8 cellular contexts compared by ENCODE assay signal in the genomic region with DNA sequence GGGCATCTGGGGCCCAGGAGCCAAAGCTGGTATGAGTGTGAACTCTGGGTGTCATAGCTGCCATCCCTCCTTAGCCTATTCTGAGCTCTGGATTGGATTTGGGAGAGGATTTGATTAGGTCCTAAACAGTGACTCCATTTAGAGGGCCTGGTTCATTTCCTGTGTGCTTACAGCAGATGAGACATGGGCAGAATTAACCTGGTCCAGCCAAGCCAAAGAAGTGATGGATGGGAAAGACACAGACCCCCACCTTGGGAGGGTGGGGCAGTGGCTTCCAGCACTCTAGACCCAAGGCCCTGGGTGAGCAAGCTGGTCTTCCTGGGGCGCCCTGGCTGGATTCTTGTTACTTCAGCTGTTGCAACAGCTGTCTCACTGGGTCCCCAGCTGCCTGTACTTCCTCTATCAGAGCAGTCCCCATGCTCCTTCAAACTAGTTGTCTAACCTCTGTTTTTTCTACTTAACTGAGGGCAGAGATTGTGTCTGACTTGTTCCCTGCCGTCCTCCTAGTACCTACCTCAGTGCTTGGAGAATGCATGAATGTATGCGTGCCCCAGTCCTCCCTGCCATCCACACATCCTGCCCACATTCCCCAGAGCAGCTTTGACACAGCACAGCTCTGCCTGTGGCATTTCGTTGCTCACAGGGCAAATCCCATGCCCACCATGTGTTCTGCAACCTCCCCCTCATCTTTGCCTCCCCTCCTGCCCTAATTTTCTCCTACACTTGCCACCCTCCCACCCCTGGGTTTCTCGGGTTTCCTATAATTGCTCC.
DNase-seq lines count a peak whose midpoint lies in the region; ATAC-seq and TF ChIP-seq lines count a peak whose summit lies in the region.

No MANE protein-coding gene starts in this region.

- H3K4me1 ChIP-seq in sigmoid colon (peaks cover 0 to 59% (median 51%) of the 10 kb centered on the region in 4 donors), endodermal cell (ENCODE audit: control insufficient read depth, insufficient read depth, low read length) (peaks cover 8% of the 10 kb centered on the region)

- WGBS in sigmoid colon, 2 donors: 53 to 59% methylated on average over 5 of the region's 5 CpGs
- 83 to 90% methylated on average over 3 to 5 of the region's 5 CpGs for WGBS in endodermal cell (ENCODE audit: insufficient coverage in 1 of 2, insufficient read length in 1 of 2), 2 experiments

- peaks cover 73% of the 10 kb centered on the region for H3K4me1 Mint-ChIP-seq in CD4-positive, alpha-beta T cell (ENCODE audit: low read depth)
- peaks cover 7% of the 10 kb centered on the region for H3K4me1 Mint-ChIP-seq in endodermal cell

- TF ChIP-seq CTCF in CD4-positive, alpha-beta T cell (IDR thresholded peaks at IDR 0.05): no peak
- TF ChIP-seq CTCF in GM20000 (IDR thresholded peaks at IDR 0.05; ENCODE audit: extremely low read depth, missing control alignments) (no peak), fibroblast of villous mesenchyme (IDR thresholded peaks at IDR 0.05; ENCODE audit: insufficient read depth, low read depth, low read length) (no peak), sigmoid colon (IDR thresholded peaks at IDR 0.05) (no peak), endodermal cell (conservative IDR thresholded peaks at IDR 0.05) (no peak)

- ATAC-seq in CD4-positive, alpha-beta T cell (ENCODE audit: poor library complexity): peak; percentile 7

- TF ChIP-seq POLR2A in sigmoid colon (IDR thresholded peaks at IDR 0.05): no peak

- no peaks in the 10 kb centered on the region for H3K27me3 ChIP-seq in CD4-positive, alpha-beta T cell (ENCODE audit: control insufficient read depth, insufficient read depth, low read length)
- H3K27me3 ChIP-seq in sigmoid colon (no peaks in the 10 kb centered on the region), endodermal cell (ENCODE audit: control insufficient read depth, insufficient read depth, low read length, poor library complexity, severe bottlenecking) (no peaks in the 10 kb centered on the region)

- POLR2A ChIA-PET in CD4-positive, alpha-beta T cell (lab: Charles Lee): interaction anchor here (0.9 to 5.6 kb wide), 12 partner anchors 10 to 358 kb away, joined by 3 to 59 read pairs (median 6); a partner anchor contains a TSS

- H3K27ac Mint-ChIP-seq in CD4-positive, alpha-beta T cell: peak overlapping the region; percentile 94
- H3K27ac Mint-ChIP-seq in endodermal cell: no peak overlapping the region

- H3K27me3 Mint-ChIP-seq in CD4-positive, alpha-beta T cell: no peaks in the 10 kb centered on the region
- H3K27me3 Mint-ChIP-seq in endodermal cell (ENCODE audit: insufficient read depth): no peaks in the 10 kb centered on the region

- H3K36me3 Mint-ChIP-seq in CD4-positive, alpha-beta T cell (ENCODE audit: low read depth): peaks cover 14% of the 10 kb centered on the region
- no peaks in the 10 kb centered on the region for H3K36me3 Mint-ChIP-seq in endodermal cell (ENCODE audit: low read depth)

- H3K9me3 Mint-ChIP-seq in CD4-positive, alpha-beta T cell: no peaks in the 10 kb centered on the region
- H3K9me3 Mint-ChIP-seq in endodermal cell: no peaks in the 10 kb centered on the region

- no peak overlapping the region for H3K4me3 ChIP-seq in fibroblast of villous mesenchyme (ENCODE audit: low read depth, low read length)
- no peak overlapping the region for H3K4me3 ChIP-seq in sigmoid colon
- H3K4me3 ChIP-seq in endodermal cell (ENCODE audit: low read length): no peak overlapping the region

- peak in 4 of 10 experiments; percentile 12 to 44 (median 14) for DNase-seq in CD4-positive, alpha-beta T cell
- DNase-seq in GM20000 (ENCODE audit: low spot score): peak; percentile 64
- DNase-seq in KBM-7: peak; percentile 39
- DNase-seq in UCSD-AML1 (lab: John Stamatoyannopoulos, UW; ENCODE audit: unreplicated experiment): peak; percentile 63
- DNase-seq in fibroblast of villous mesenchyme (ENCODE audit: low read depth): peak; percentile 48
- DNase-seq in sigmoid colon: peak; percentile 81
- DNase-seq in AG08395 (ENCODE audit: low spot score): no peak
- no peak for DNase-seq in endodermal cell

- H3K36me3 ChIP-seq in sigmoid colon (peaks cover 8 to 13% (median 10%) of the 10 kb centered on the region in 4 donors), endodermal cell (ENCODE audit: control insufficient read depth, insufficient read depth, low read length) (no peaks in the 10 kb centered on the region)

- CTCF ChIA-PET in CD4-positive, alpha-beta T cell (lab: Charles Lee): interaction anchor here (0.7 to 1.5 kb wide), 5 partner anchors 9 to 178 kb away, joined by 3 to 5 read pairs (median 4); a partner anchor contains a TSS

- peak overlapping the region; percentile 85 for H3K4me3 Mint-ChIP-seq in CD4-positive, alpha-beta T cell
- H3K4me3 Mint-ChIP-seq in endodermal cell: no peak overlapping the region

- in situ Hi-C loops in KBM-7 (cut with MboI; ENCODE audit: low pct_unique_long_range_greater_than_20kb, low sequenced_read_pairs): no loop called here

- intact Hi-C loops in CD4-positive, alpha-beta T cell (cut with DNase I, micrococcal nuclease): loop anchor here (2.0 to 5.0 kb wide), 6 partner anchors 62 to 357 kb away; a partner anchor contains a TSS
- intact Hi-C loops in sigmoid colon (cut with DNase I): loop anchor here (10.0 kb wide), 1 partner anchor 235 kb away; a partner anchor contains a TSS

- H3K9ac ChIP-seq in endodermal cell (ENCODE audit: extremely low read depth, low read length, poor library complexity, severe bottlenecking): no peak overlapping the region

- peak overlapping the region; percentile 77 for H3K27ac ChIP-seq in CD4-positive, alpha-beta T cell (ENCODE audit: low read depth, low read length)
- peak overlapping the region; percentile 73 to 85 (median 84) for H3K27ac ChIP-seq in sigmoid colon
- H3K27ac ChIP-seq in endodermal cell (ENCODE audit: low read depth, low read length): no peak overlapping the region

- TF ChIP-seq EP300 in sigmoid colon (IDR thresholded peaks at IDR 0.05): no peak

- no peaks in the 10 kb centered on the region for H3K9me3 ChIP-seq in CD4-positive, alpha-beta T cell (ENCODE audit: control insufficient read depth, low read length)
- H3K9me3 ChIP-seq in sigmoid colon (no peaks in the 10 kb centered on the region), endodermal cell (ENCODE audit: control insufficient read depth, low read length) (no peaks in the 10 kb centered on the region)

Comparison
In these comparisons a context has a peak if more than half of its experiments do, and no peak if none do; other contexts are left out.
1. DNase-seq: peak in GM20000 (single experiment), KBM-7 (single experiment), UCSD-AML1 (single experiment), fibroblast of villous mesenchyme (single experiment) and sigmoid colon (single experiment); none in AG08395 (single experiment) and endodermal cell (single experiment).